9 cellular contexts compared by ENCODE assay signal in genomic region chr6:41039060-41039998, GRCh38. TPM values are rescaled to one million over a fixed set of nuclear protein-coding genes. Genes with fewer than 3 reads are reported as not detected.
DNase-seq lines count a peak whose midpoint lies in the region; ATAC-seq and TF ChIP-seq lines count a peak whose summit lies in the region.
"Had no signal": no experiment of that assay in that cellular context is flagged by ENCODE, and none has a peak within 500 bp of the region (broad histone marks: within the 10 kb centered on the region; RNA-seq: fewer than 3 reads in every experiment).

Gene UNC5CL (minus strand): TSS chr6:41039221. CDS start chr6:41035074, 4,147 bp downstream.

- no peaks in the 10 kb centered on the region for H3K4me1 ChIP-seq in left lung

- TF ChIP-seq CTCF in cardiac fibroblast (IDR thresholded peaks at IDR 0.05; ENCODE audit: low read depth, low read length) = peak; percentile 69
- TF ChIP-seq CTCF in left lung (IDR thresholded peaks at IDR 0.05) = peak; percentile 62

- no peaks in the 10 kb centered on the region for H3K27me3 ChIP-seq in left lung
- H3K27me3 ChIP-seq: suprapubic skin had no signal

- no peaks in the 10 kb centered on the region for H3K36me3 ChIP-seq in left lung
- H3K36me3 ChIP-seq: suprapubic skin had no signal

- no peak within 1 kb of the TSS for H3K4me3 ChIP-seq in cardiac fibroblast (replicated peaks in 1 of 2; ENCODE audit: low read depth in 2 of 2, low read length in 2 of 2)
- peak within 1 kb of the TSS in 1 of 2 donors; percentile 6 for H3K4me3 ChIP-seq in left lung
- H3K4me3 ChIP-seq: suprapubic skin had no signal

- no peaks in the 10 kb centered on the region for H3K9me3 ChIP-seq in left lung
- H3K9me3 ChIP-seq: suprapubic skin had no signal

- DNase-seq in ELR (ENCODE audit: low read depth) (peak; percentile 55), Kasumi-1 (lab: John Stamatoyannopoulos, UW) (peak; percentile 42 to 47), UCSD-AML1 (lab: John Stamatoyannopoulos, UW; ENCODE audit: unreplicated experiment) (peak; percentile 42), cardiac fibroblast (ENCODE audit: low read depth in 2 of 2) (peak; percentile 15 to 39), left lung (peak; percentile 82 to 83)
- peak; percentile 5 to 47 (median 16) for DNase-seq in stimulated activated naive CD4-positive, alpha-beta T cell (lab: John Stamatoyannopoulos, UW)

- peak; percentile 79 for ATAC-seq in left lung
- no peak for ATAC-seq in HG03139 (IDR thresholded peaks at IDR 0.05; ENCODE audit: unreplicated experiment)
- ATAC-seq in HG03521 (IDR thresholded peaks at IDR 0.05; ENCODE audit: unreplicated experiment) = no peak

- intact Hi-C loops in left lung (cut with DNase I) = no loop called here

- H3K27ac ChIP-seq in left lung = peak within 1 kb of the TSS; percentile 41 to 56
- H3K27ac ChIP-seq: suprapubic skin had no signal

RNA-seq across cellular contexts. Expression of gene UNC5CL, which starts in this region (rescaled TPM):
- total RNA-seq in left lung = 1 to 10 TPM; 2.3 to 3.1 TPM

Comparison
In these comparisons a context has a peak if more than half of its experiments do, and no peak if none do; other contexts are left out.
1. DNase-seq: peak in every context shown above with its lines; median percentile 82 in left lung; 55 in ELR; 44 in Kasumi-1; 42 in UCSD-AML1; 27 in cardiac fibroblast; 16 in stimulated activated naive CD4-positive, alpha-beta T cell.